In genomic region chr6:142118926-142119325, GRCh38 we compare ENCODE assay signal across 23 cellular contexts. TPM values are rescaled to one million over a fixed set of nuclear protein-coding genes. Genes with fewer than 3 reads are reported as not detected.
"Had no signal": no experiment of that assay in that cellular context is flagged by ENCODE, and none has a peak within 500 bp of the region (broad histone marks: within the 10 kb centered on the region; RNA-seq: fewer than 3 reads in every experiment).

No MANE protein-coding gene starts in this region.

- H3K27ac ChIP-seq: body of pancreas, neutrophil, transverse colon, vagina had no signal

- H3K4me3 ChIP-seq: body of pancreas, transverse colon, vagina had no signal

- H3K36me3 ChIP-seq: neutrophil, transverse colon, vagina had no signal

- H3K27me3 ChIP-seq: transverse colon, vagina had no signal

- ATAC-seq: activated CD4-positive, CD25-positive, alpha-beta regulatory T cell treated with anti-CD3 and anti-CD28 coated beads, Interleukin-2, amount 50 U/mL, for 24 hours; body of pancreas; effector memory CD8-positive, alpha-beta T cell; natural killer cell had no signal

- H3K9me3 ChIP-seq: body of pancreas, neutrophil, transverse colon, vagina had no signal

- DNase-seq: activated CD4-positive, alpha-beta T cell treated with anti-CD3 and anti-CD28 coated beads, Interleukin-2, amount 50 U/mL, for 1 hour; activated CD8-positive, alpha-beta memory T cell treated with anti-CD3 and anti-CD28 coated beads for 24 hours; activated naive CD8-positive, alpha-beta T cell treated with anti-CD3 and anti-CD28 coated beads for 36 hours; amygdala; body of pancreas; effector memory CD8-positive, alpha-beta T cell; hippocampal formation; kidney glomerular epithelial cell; mesendoderm; natural killer cell; posterior cingulate gyrus; retina; stimulated activated CD4-positive, alpha-beta T cell treated with anti-CD3 and anti-CD28 coated beads, Interleukin-2, amount 100 ng/mL, for 48 hours; stimulated activated naive CD4-positive, alpha-beta T cell treated with Interleukin-2 at 50 U/mL for 16 hours; substantia nigra; transverse colon had no signal

- H3K4me1 ChIP-seq: body of pancreas, transverse colon, vagina had no signal

RNA-seq across cellular contexts. Expression of gene GJE1, which starts 13.8 kb away (rescaled TPM):
- total RNA-seq: activated naive CD8-positive, alpha-beta T cell treated with anti-CD3 and anti-CD28 coated beads for 36 hours; activated T-helper 1 cell treated with anti-CD3 and anti-CD28 coated beads, Interleukin-12 subunit alpha, Interleukin-12 subunit beta, Interleukin-2, Interleukin-4 antibody, amounts not matched to agents 30 ng/mL and 10 ng/mL and 1 ng/mL, durations not matched to agents 14 hours and 24 hours and 36 hours; body of pancreas; epithelial cell of proximal tubule; liver; natural killer cell; skeletal muscle tissue; transverse colon; vagina had no signal
- polyA plus RNA-seq: liver had no signal

RNA-seq across cellular contexts. Expression of gene NMBR, which starts 28.0 kb away (rescaled TPM):
- total RNA-seq: activated naive CD8-positive, alpha-beta T cell treated with anti-CD3 and anti-CD28 coated beads for 36 hours; activated T-helper 1 cell treated with anti-CD3 and anti-CD28 coated beads, Interleukin-12 subunit alpha, Interleukin-12 subunit beta, Interleukin-2, Interleukin-4 antibody, amounts not matched to agents 30 ng/mL and 10 ng/mL and 1 ng/mL, durations not matched to agents 14 hours and 24 hours and 36 hours; body of pancreas; epithelial cell of proximal tubule; liver; natural killer cell; skeletal muscle tissue; transverse colon; vagina had no signal
- polyA plus RNA-seq: liver had no signal
